In the genomic region with DNA sequence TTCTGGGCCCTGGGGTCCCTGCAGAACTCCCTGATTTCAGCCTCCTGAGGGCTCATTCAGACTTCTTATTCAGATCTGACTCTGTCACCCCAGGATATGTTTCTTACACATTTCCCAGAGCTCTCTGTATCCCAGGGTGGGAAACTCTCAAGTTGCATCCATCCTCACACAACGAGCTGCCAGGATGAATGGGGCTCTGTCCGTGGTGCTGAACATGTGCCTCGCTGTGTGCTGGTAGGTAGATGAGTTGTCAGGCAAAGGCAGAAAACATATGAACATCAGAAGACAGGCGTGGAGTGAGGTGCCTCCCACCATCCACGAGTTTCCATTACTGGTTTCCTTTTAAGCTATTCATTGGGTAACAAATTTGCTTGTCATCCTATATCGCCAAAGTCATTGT, we compare ENCODE assay signal across 14 cellular contexts. TPM values are rescaled to one million over a fixed set of nuclear protein-coding genes. Genes with fewer than 3 reads are reported as not detected.
DNase-seq lines count a peak whose midpoint lies in the region; ATAC-seq, FAIRE-seq and TF ChIP-seq lines count a peak whose summit lies in the region.
"Had no signal": no experiment of that assay in that cellular context is flagged by ENCODE, and none has a peak within 500 bp of the region (broad histone marks: within the 10 kb centered on the region; RNA-seq: fewer than 3 reads in every experiment).

No MANE protein-coding gene starts in this region.

- 53% methylated on average over 6 of the region's 6 CpGs for WGBS in A549 (ENCODE audit: missing lambda C conversion rate)
- 22% methylated on average over 6 of the region's 6 CpGs for WGBS in hepatocyte (ENCODE audit: low lambda C conversion rate, missing lambda C conversion rate)

- DNase-seq in A549 (ENCODE audit: low read depth in 1 of 2, low spot score in 1 of 2) (peak in 1 of 2 experiments; percentile 56), HUDEP-2 (lab: John Stamatoyannopoulos, UW; ENCODE audit: unreplicated experiment in 76 of 76) (peak in 43 of 76 experiments; percentile 6 to 67 (median 41)), hepatocyte (ENCODE audit: low spot score) (peak; percentile 68), NCI-H2196 treated with DMSO at 0.1 percent for 48 hours (lab: John Stamatoyannopoulos, UW; ENCODE audit: unreplicated experiment) (no peak), hippocampal formation (lab: John Stamatoyannopoulos, UW) (no peak)
- peak; percentile 15 for DNase-seq in activated CD4-positive, alpha-beta T cell treated with anti-CD3 and anti-CD28 coated beads, Interleukin-2, amount 50 U/mL, for 1 hour
- DNase-seq: NCI-H1048, T1000 had no signal

- H3K4me3 ChIP-seq in A549: no peak overlapping the region
- H3K4me3 ChIP-seq in hepatocyte: no peak overlapping the region
- H3K4me3 ChIP-seq: thoracic aorta had no signal

- no peaks in the 10 kb centered on the region for H4K20me1 ChIP-seq in hepatocyte (ENCODE audit: insufficient read depth, poor library complexity, severe bottlenecking)

- POLR2A ChIA-PET in A549 (lab: Yijun Ruan, JAX): no interaction called here

- no peaks in the 10 kb centered on the region for H3K27me3 ChIP-seq in hepatocyte

- no peaks in the 10 kb centered on the region for H3K36me3 ChIP-seq in hepatocyte (replicated peaks; ENCODE audit: insufficient read depth, low read depth)
- H3K36me3 ChIP-seq: thoracic aorta had no signal

- no peak overlapping the region for H2AFZ ChIP-seq in hepatocyte

- no peak for TF ChIP-seq RAD21 in A549 (conservative IDR thresholded peaks at IDR 0.05 in 1 of 2, IDR thresholded peaks at IDR 0.05 in 1 of 2)

- no peaks in the 10 kb centered on the region for H3K9me3 ChIP-seq in A549
- H3K9me3 ChIP-seq in hepatocyte (ENCODE audit: low read depth): no peaks in the 10 kb centered on the region
- H3K9me3 ChIP-seq: thoracic aorta had no signal

- H3K4me2 ChIP-seq in A549 (no peak overlapping the region), hepatocyte (no peak overlapping the region)

- TF ChIP-seq POLR2A in A549 (IDR thresholded peaks at IDR 0.05; ENCODE audit: low read length): no peak

- no peak for TF ChIP-seq EP300 in A549 (IDR thresholded peaks at IDR 0.05)

- CTCF ChIA-PET in A549 (lab: Yijun Ruan, JAX): interaction anchor here (0.8 to 7.0 kb wide), 9 partner anchors 8 to 190 kb away, joined by 3 to 80 read pairs (median 5); no protein-coding TSS in a partner anchor

- TF ChIP-seq CTCF in A549 (IDR thresholded peaks at IDR 0.05) (no peak), hepatocyte (IDR thresholded peaks at IDR 0.05; ENCODE audit: poor library complexity) (no peak)

- FAIRE-seq in A549 (lab: Jason Lieb, UNC): peak; percentile 61

- no peaks in the 10 kb centered on the region for H3K79me2 ChIP-seq in hepatocyte

- no peak overlapping the region for H3K27ac ChIP-seq in A549
- H3K27ac ChIP-seq in hepatocyte: no peak overlapping the region
- H3K27ac ChIP-seq: thoracic aorta had no signal

- no peak for ATAC-seq in A549
- ATAC-seq in HG03159 (IDR thresholded peaks at IDR 0.05; ENCODE audit: unreplicated experiment): no peak
- no peak for ATAC-seq in GM21825 (IDR thresholded peaks at IDR 0.05; ENCODE audit: unreplicated experiment)
- ATAC-seq: CD8-positive, alpha-beta T cell had no signal

- peaks cover 38% of the 10 kb centered on the region for H3K4me1 ChIP-seq in A549
- H3K4me1 ChIP-seq in hepatocyte (ENCODE audit: insufficient read depth): no peaks in the 10 kb centered on the region

- H3K9me2 ChIP-seq in hepatocyte (replicated peaks; ENCODE audit: insufficient read depth): no peaks in the 10 kb centered on the region

TF ChIP-seq in A549, 52 proteins besides CTCF, POLR2A, EP300 and RAD21:
- peak; percentile 83 for TF ChIP-seq EHMT2 (IDR thresholded peaks at IDR 0.05; ENCODE audit: low read depth)
- TF ChIP-seq, protein P1, sequence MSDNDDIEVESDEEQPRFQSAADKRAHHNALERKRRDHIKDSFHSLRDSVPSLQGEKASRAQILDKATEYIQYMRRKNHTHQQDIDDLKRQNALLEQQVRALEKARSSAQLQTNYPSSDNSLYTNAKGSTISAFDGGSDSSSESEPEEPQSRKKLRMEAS (IDR thresholded peaks at IDR 0.05): 0 out of 2 replicates have a peak, but pooled peaks have one; percentile 30
- no peak for TF ChIP-seq MAZ (IDR thresholded peaks at IDR 0.05; ENCODE audit: borderline replicate concordance, low read depth, low read length)
- TF ChIP-seq ZSCAN20 (CRISPR knock-in tag; IDR thresholded peaks at IDR 0.05): no peak
- TF ChIP-seq, protein P2, sequence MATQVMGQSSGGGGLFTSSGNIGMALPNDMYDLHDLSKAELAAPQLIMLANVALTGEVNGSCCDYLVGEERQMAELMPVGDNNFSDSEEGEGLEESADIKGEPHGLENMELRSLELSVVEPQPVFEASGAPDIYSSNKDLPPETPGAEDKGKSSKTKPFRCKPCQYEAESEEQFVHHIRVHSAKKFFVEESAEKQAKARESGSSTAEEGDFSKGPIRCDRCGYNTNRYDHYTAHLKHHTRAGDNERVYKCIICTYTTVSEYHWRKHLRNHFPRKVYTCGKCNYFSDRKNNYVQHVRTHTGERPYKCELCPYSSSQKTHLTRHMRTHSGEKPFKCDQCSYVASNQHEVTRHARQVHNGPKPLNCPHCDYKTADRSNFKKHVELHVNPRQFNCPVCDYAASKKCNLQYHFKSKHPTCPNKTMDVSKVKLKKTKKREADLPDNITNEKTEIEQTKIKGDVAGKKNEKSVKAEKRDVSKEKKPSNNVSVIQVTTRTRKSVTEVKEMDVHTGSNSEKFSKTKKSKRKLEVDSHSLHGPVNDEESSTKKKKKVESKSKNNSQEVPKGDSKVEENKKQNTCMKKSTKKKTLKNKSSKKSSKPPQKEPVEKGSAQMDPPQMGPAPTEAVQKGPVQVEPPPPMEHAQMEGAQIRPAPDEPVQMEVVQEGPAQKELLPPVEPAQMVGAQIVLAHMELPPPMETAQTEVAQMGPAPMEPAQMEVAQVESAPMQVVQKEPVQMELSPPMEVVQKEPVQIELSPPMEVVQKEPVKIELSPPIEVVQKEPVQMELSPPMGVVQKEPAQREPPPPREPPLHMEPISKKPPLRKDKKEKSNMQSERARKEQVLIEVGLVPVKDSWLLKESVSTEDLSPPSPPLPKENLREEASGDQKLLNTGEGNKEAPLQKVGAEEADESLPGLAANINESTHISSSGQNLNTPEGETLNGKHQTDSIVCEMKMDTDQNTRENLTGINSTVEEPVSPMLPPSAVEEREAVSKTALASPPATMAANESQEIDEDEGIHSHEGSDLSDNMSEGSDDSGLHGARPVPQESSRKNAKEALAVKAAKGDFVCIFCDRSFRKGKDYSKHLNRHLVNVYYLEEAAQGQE (IDR thresholded peaks at IDR 0.05): peak; percentile 95
- no peak for TF ChIP-seq KDM5A (IDR thresholded peaks at IDR 0.05)

RNA-seq across cellular contexts. Expression of a gene that starts 11.4 kb away (rescaled TPM):
- polyA plus RNA-seq in A549 (2011; rRNA removed) (0.70 and 0.88 TPM in 2 replicates), A549 (2017; fragmentation: RNase III; extraction: RNeasy Plus Mini Kit Qiagen cat#74134 plus additional on column Dnase treatment) (1.0 to 1.9 TPM (median 1.1 TPM) in 3 replicates), hepatocyte (not detected in 2 replicates)
- polyA plus RNA-seq in A549 (2012; cell fraction: cytosol; rRNA removed): 0.97 and 0.98 TPM in 2 replicates
- 1.4 TPM in 2 replicates for polyA plus RNA-seq in A549 (2012; cell fraction: nucleus; rRNA removed)
- polyA minus RNA-seq in A549 (2011; rRNA and poly(A)+ RNA removed): 0.88 and 1.6 TPM in 2 replicates
- total RNA-seq in hepatocyte: not detected in 2 replicates
- total RNA-seq: CD8-positive, alpha-beta T cell; epithelial cell of proximal tubule; pulmonary artery endothelial cell; thoracic aorta had no signal

Comparison
In these comparisons a context has a peak if more than half of its experiments do, and no peak if none do; other contexts are left out.
1. DNase-seq: peak in HUDEP-2 (43 of 76), activated CD4-positive, alpha-beta T cell treated with anti-CD3 and anti-CD28 coated beads, Interleukin-2, amount 50 U/mL, for 1 hour (single experiment) and hepatocyte (single experiment); none in NCI-H2196 treated with DMSO at 0.1 percent for 48 hours (single experiment) and hippocampal formation (0 of 2).